In the genomic region with DNA sequence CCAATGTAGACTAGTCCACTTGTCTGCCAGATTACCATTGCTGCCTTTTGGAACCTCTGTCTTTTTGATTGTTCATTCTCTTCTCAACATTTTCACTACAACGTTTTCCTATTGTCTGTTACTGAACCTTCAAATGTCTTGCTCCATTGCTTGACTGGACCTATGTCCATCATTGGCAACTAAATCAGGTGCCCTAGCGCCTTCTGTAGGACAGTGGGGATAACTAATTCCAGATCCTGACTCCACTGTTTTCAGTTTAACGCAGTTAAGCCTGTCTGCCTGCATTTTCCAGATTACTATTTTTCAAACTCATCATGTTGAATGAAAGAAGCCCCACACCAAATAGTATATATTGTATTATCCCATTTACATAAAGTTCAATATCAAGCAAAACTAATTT, we compare ENCODE assay signal across 15 cellular contexts.
DNase-seq lines count a peak whose midpoint lies in the region; ATAC-seq and TF ChIP-seq lines count a peak whose summit lies in the region.
"Had no signal": no experiment of that assay in that cellular context is flagged by ENCODE, and none has a peak within 500 bp of the region (broad histone marks: within the 10 kb centered on the region; RNA-seq: fewer than 3 reads in every experiment).

No MANE protein-coding gene starts in this region.

- H3K4me3 ChIP-seq in H7 (ENCODE audit: insufficient read depth, low read depth, low read length) = no peak overlapping the region
- H3K4me3 ChIP-seq: BLaER1 treated with 17β-estradiol and CSF1 and Interleukin-3, amounts not matched to agents 10 nM and 100 nM had no signal

- peaks cover 22% of the 10 kb centered on the region for H3K36me3 Mint-ChIP-seq in WTC11
- H3K36me3 Mint-ChIP-seq in neural crest cell (ENCODE audit: low read depth) = peaks cover 15% of the 10 kb centered on the region
- H3K36me3 Mint-ChIP-seq: CD8-positive, alpha-beta T cell had no signal

- TF ChIP-seq CTCF in WTC11 (IDR thresholded peaks at IDR 0.05) (no peak), neural crest cell (conservative IDR thresholded peaks at IDR 0.05) (no peak)

- POLR2A ChIA-PET in WTC11 (lab: Charles Lee) = no interaction called here

- ATAC-seq in WTC11 (peak; percentile 75), HG02938 (IDR thresholded peaks at IDR 0.05; ENCODE audit: unreplicated experiment) (no peak)
- ATAC-seq: CD8-positive, alpha-beta T cell; HCT116 had no signal

- H3K9me3 Mint-ChIP-seq in WTC11 (peaks cover 31% of the 10 kb centered on the region), neural crest cell (peaks cover 13% of the 10 kb centered on the region)

- peaks cover 5% of the 10 kb centered on the region for H3K4me1 Mint-ChIP-seq in WTC11
- H3K4me1 Mint-ChIP-seq in neural crest cell = no peaks in the 10 kb centered on the region
- H3K4me1 Mint-ChIP-seq: B cell had no signal

- CTCF ChIA-PET in WTC11 (lab: Charles Lee) = interaction anchor here (1.0 kb wide), 1 partner anchor 72 kb away, joined by 4 read pairs; no protein-coding TSS in a partner anchor

- H3K27ac Mint-ChIP-seq in WTC11 = no peak overlapping the region
- H3K27ac Mint-ChIP-seq in neural crest cell (ENCODE audit: unreplicated experiment) = peak overlapping the region; percentile 4
- H3K27ac Mint-ChIP-seq: B cell; CD8-positive, alpha-beta T cell; HFFc6 had no signal

- no peaks in the 10 kb centered on the region for H3K27me3 Mint-ChIP-seq in WTC11 (ENCODE audit: low read depth)
- no peaks in the 10 kb centered on the region for H3K27me3 Mint-ChIP-seq in neural crest cell (ENCODE audit: low read depth)
- H3K27me3 Mint-ChIP-seq: B cell had no signal

- no peak overlapping the region for H3K4me3 Mint-ChIP-seq in WTC11
- H3K4me3 Mint-ChIP-seq in neural crest cell = no peak overlapping the region
- H3K4me3 Mint-ChIP-seq: B cell; CD8-positive, alpha-beta T cell; HFFc6 had no signal

- H3K27me3 ChIP-seq in H7 (ENCODE audit: control insufficient read depth, insufficient read depth, low read length) = no peaks in the 10 kb centered on the region
- H3K27me3 ChIP-seq: BLaER1 treated with 17β-estradiol and CSF1 and Interleukin-3, amounts not matched to agents 10 nM and 100 nM had no signal

- DNase-seq in H7 = peak; percentile 4
- peak; percentile 19 for DNase-seq in WTC11 (ENCODE audit: low spot score)
- DNase-seq in iPS DF 4.7 (ENCODE audit: extremely low read depth, low spot score) = peak; percentile 3
- DNase-seq in neural crest cell (ENCODE audit: low read depth, low spot score) = no peak
- DNase-seq in islet precursor cell = no peak
- no peak for DNase-seq in activated T-cell treated with anti-CD3 and anti-CD28 coated beads, Interleukin-2, amount 50 U/mL, for 1 hour
- DNase-seq: Calu3; CD8-positive, alpha-beta T cell; DMS79 treated with DMSO at 0.1 percent for 48 hours; GF-D8; HFFc6 had no signal

- no peaks in the 10 kb centered on the region for H3K36me3 ChIP-seq in H7 (replicated peaks; ENCODE audit: control insufficient read depth, insufficient read depth, low read length)
- H3K36me3 ChIP-seq: BLaER1 treated with 17β-estradiol and CSF1 and Interleukin-3, amounts not matched to agents 10 nM and 100 nM had no signal

TF ChIP-seq in WTC11, 78 proteins besides CTCF, POLR2A, EP300 and RAD21:
- TF ChIP-seq IRF2 (CRISPR knock-in tag; IDR thresholded peaks at IDR 0.05; ENCODE audit: borderline replicate concordance, low read depth) (no peak), TCF7 (CRISPR knock-in tag; IDR thresholded peaks at IDR 0.05; ENCODE audit: low read depth) (no peak), FOXP1 (CRISPR knock-in tag; IDR thresholded peaks at IDR 0.05; ENCODE audit: borderline replicate concordance) (no peak), SMAD4 (CRISPR knock-in tag; IDR thresholded peaks at IDR 0.05) (no peak)
- TF ChIP-seq, protein P1, sequence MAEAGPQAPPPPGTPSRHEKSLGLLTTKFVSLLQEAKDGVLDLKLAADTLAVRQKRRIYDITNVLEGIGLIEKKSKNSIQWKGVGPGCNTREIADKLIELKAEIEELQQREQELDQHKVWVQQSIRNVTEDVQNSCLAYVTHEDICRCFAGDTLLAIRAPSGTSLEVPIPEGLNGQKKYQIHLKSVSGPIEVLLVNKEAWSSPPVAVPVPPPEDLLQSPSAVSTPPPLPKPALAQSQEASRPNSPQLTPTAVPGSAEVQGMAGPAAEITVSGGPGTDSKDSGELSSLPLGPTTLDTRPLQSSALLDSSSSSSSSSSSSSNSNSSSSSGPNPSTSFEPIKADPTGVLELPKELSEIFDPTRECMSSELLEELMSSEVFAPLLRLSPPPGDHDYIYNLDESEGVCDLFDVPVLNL (CRISPR knock-in tag; IDR thresholded peaks at IDR 0.05; ENCODE audit: borderline replicate concordance, low read depth) = no peak

Comparison
In these comparisons a context has a peak if more than half of its experiments do, and no peak if none do; other contexts are left out.
1. DNase-seq: peak in H7 (single experiment), WTC11 (single experiment) and iPS DF 4.7 (single experiment); none in neural crest cell (single experiment), islet precursor cell (single experiment) and activated T-cell treated with anti-CD3 and anti-CD28 coated beads, Interleukin-2, amount 50 U/mL, for 1 hour (single experiment).